Comparison of ENCODE assay signal across 7 cellular contexts in genomic region chr14:50575769-50576168, GRCh38.
"Had no signal": no experiment of that assay in that cellular context is flagged by ENCODE, and none has a peak within 500 bp of the region (broad histone marks: within the 10 kb centered on the region; RNA-seq: fewer than 3 reads in every experiment).

No MANE protein-coding gene starts in this region.

- DNase-seq: GDM1, GF-D8 had no signal

- H3K4me3 ChIP-seq: GM12878 had no signal

- ATAC-seq: GM12878 had no signal

- FAIRE-seq: G401.6, GM12878, GM12891, GM12892, GM19239 had no signal
